12 cellular contexts compared by ENCODE assay signal in genomic region chr1:50930193-50930592, GRCh38. TPM values are rescaled to one million over a fixed set of nuclear protein-coding genes. Genes with fewer than 3 reads are reported as not detected.
DNase-seq lines count a peak whose midpoint lies in the region; ATAC-seq, FAIRE-seq and TF ChIP-seq lines count a peak whose summit lies in the region.
"Had no signal": no experiment of that assay in that cellular context is flagged by ENCODE, and none has a peak within 500 bp of the region (broad histone marks: within the 10 kb centered on the region; RNA-seq: fewer than 3 reads in every experiment).

No MANE protein-coding gene starts in this region.

- POLR2A ChIA-PET in endothelial cell of umbilical vein (lab: Charles Lee) = no interaction called here

- H3K4me1 ChIP-seq in endothelial cell of umbilical vein (ENCODE audit: control insufficient read depth, extremely low read depth, insufficient read depth, low read length) = no peaks in the 10 kb centered on the region
- H3K4me1 ChIP-seq in spleen = peaks cover 0 to 13% (median 0%) of the 10 kb centered on the region in 6 donors
- H3K4me1 ChIP-seq in uterus = no peaks in the 10 kb centered on the region

- ATAC-seq in GM18867 (IDR thresholded peaks at IDR 0.05; ENCODE audit: unreplicated experiment) = peak; percentile 80
- peak; percentile 76 for ATAC-seq in GM21528 (IDR thresholded peaks at IDR 0.05; ENCODE audit: low FRiP score, unreplicated experiment)
- peak; percentile 88 for ATAC-seq in HG03354 (IDR thresholded peaks at IDR 0.05; ENCODE audit: poor library complexity, severe bottlenecking, unreplicated experiment)
- ATAC-seq: effector memory CD8-positive, alpha-beta T cell; heart left ventricle; Panc1 had no signal

- TF ChIP-seq CTCF in endothelial cell of umbilical vein (IDR thresholded peaks at IDR 0.05; ENCODE audit: extremely low read depth in 1 of 2, insufficient read depth in 1 of 2, low read depth in 1 of 2, low read length in 2 of 2) = no peak
- no peak for TF ChIP-seq CTCF in spleen (IDR thresholded peaks at IDR 0.05 in 8 of 11, conservative IDR thresholded peaks at IDR 0.05 in 3 of 11)
- no peak for TF ChIP-seq CTCF in uterus (IDR thresholded peaks at IDR 0.05)

- no peak overlapping the region for H2AFZ ChIP-seq in endothelial cell of umbilical vein (ENCODE audit: low read depth, low read length)

- H4K20me1 ChIP-seq in endothelial cell of umbilical vein (replicated peaks; ENCODE audit: control insufficient read depth, extremely low read depth, insufficient read depth, low read length) = no peaks in the 10 kb centered on the region

- CTCF ChIA-PET in endothelial cell of umbilical vein (lab: Charles Lee) = interaction anchor here (0.6 to 2.5 kb wide), 50 partner anchors 8 to 605 kb away, joined by 3 to 100 read pairs (median 6); partner anchors contain the start of genes CDKN2C and FAF1

- H3K4me3 ChIP-seq in endothelial cell of umbilical vein (replicated peaks in 1 of 3; ENCODE audit: insufficient read depth in 1 of 3, low read depth in 1 of 3, low read length in 3 of 3) = no peak overlapping the region
- H3K4me3 ChIP-seq in spleen = no peak overlapping the region
- no peak overlapping the region for H3K4me3 ChIP-seq in uterus
- H3K4me3 ChIP-seq: heart left ventricle, stomach had no signal

- peak; percentile 12 for FAIRE-seq in endothelial cell of umbilical vein (lab: Jason Lieb, UNC)

- no TSS peak for BruUV-seq in endothelial cell of umbilical vein (replicated peaks; lab: Mats Ljungman, UMichigan)

- no peaks in the 10 kb centered on the region for H3K27me3 ChIP-seq in endothelial cell of umbilical vein (ENCODE audit: control insufficient read depth in 2 of 2, insufficient read depth in 2 of 2, low read length in 2 of 2)
- no peaks in the 10 kb centered on the region for H3K27me3 ChIP-seq in spleen (replicated peaks in 1 of 7)
- H3K27me3 ChIP-seq in uterus = no peaks in the 10 kb centered on the region
- H3K27me3 ChIP-seq: heart left ventricle, stomach had no signal

- H3K79me2 ChIP-seq in endothelial cell of umbilical vein (ENCODE audit: control insufficient read depth, insufficient read depth, low read length) = peaks cover 43% of the 10 kb centered on the region

- H3K27ac ChIP-seq in endothelial cell of umbilical vein (ENCODE audit: insufficient read depth, low read depth, low read length) (no peak overlapping the region), spleen (no peak overlapping the region), uterus (no peak overlapping the region)
- H3K27ac ChIP-seq: heart left ventricle, stomach had no signal

- DNase-seq in endothelial cell of umbilical vein (ENCODE audit: low read depth, low spot score) (peak; percentile 46), spleen (no peak), SHP77 treated with DMSO at 0.1 percent for 48 hours (lab: John Stamatoyannopoulos, UW) (no peak), uterus (no peak)
- DNase-seq: effector memory CD8-positive, alpha-beta T cell; heart left ventricle; IMR-90; stomach had no signal

- no peak overlapping the region for H3K9ac ChIP-seq in endothelial cell of umbilical vein (replicated peaks; ENCODE audit: extremely low read depth, insufficient read depth, low read length)

- dilution Hi-C loops in endothelial cell of umbilical vein (cut with MboI; ENCODE audit: extremely low pct_ligation_motif_present, low sequenced_read_pairs) = no loop called here

- H3K9me3 ChIP-seq in endothelial cell of umbilical vein (replicated peaks; ENCODE audit: control insufficient read depth, insufficient read depth, low read length) (no peaks in the 10 kb centered on the region), spleen (peaks cover 0 to 4% (median 2%) of the 10 kb centered on the region in 8 donors), uterus (no peaks in the 10 kb centered on the region)
- H3K9me3 ChIP-seq: stomach had no signal

- H3K9me1 ChIP-seq in endothelial cell of umbilical vein (replicated peaks; ENCODE audit: control insufficient read depth, extremely low read depth, insufficient read depth, low read length) = no peaks in the 10 kb centered on the region

- no peaks in the 10 kb centered on the region for H3K36me3 ChIP-seq in endothelial cell of umbilical vein (ENCODE audit: control insufficient read depth in 2 of 2, extremely low read depth in 1 of 2, insufficient read depth in 2 of 2, low read length in 2 of 2)
- peaks cover 0 to 9% (median 0%) of the 10 kb centered on the region in 6 donors for H3K36me3 ChIP-seq in spleen
- no peaks in the 10 kb centered on the region for H3K36me3 ChIP-seq in uterus

- TF ChIP-seq POLR2A in endothelial cell of umbilical vein (IDR thresholded peaks at IDR 0.05; ENCODE audit: low read depth, low read length) = no peak
- TF ChIP-seq POLR2A in spleen (IDR thresholded peaks at IDR 0.05) = no peak
- no peak for TF ChIP-seq POLR2A in uterus (IDR thresholded peaks at IDR 0.05)

- intact Hi-C loops in endothelial cell of umbilical vein (cut with micrococcal nuclease) (no loop called here), spleen (cut with DNase I; ENCODE audit: low total_unique reads) (no loop called here), uterus (cut with DNase I; ENCODE audit: low total_unique reads) (no loop called here)

- H3K4me2 ChIP-seq in endothelial cell of umbilical vein (ENCODE audit: insufficient read depth, low read length) = no peak overlapping the region

TF ChIP-seq in endothelial cell of umbilical vein, 7 proteins besides CTCF, POLR2A, EP300 and RAD21:
- TF ChIP-seq MYC (IDR thresholded peaks at IDR 0.05; ENCODE audit: low read depth, low read length) (no peak), POLR2AphosphoS5 (IDR thresholded peaks at IDR 0.05; ENCODE audit: insufficient read depth, low read depth, low read length) (no peak), JUN (IDR thresholded peaks at IDR 0.05; ENCODE audit: borderline replicate concordance, insufficient read depth, insufficient read length, low read depth) (no peak), GATA2 (IDR thresholded peaks at IDR 0.05; ENCODE audit: insufficient read depth, insufficient read length, low read depth, low read length) (no peak), FOS (IDR thresholded peaks at IDR 0.05; ENCODE audit: borderline replicate concordance, insufficient read depth, low read length) (no peak), EZH2 (IDR thresholded peaks at IDR 0.05; ENCODE audit: borderline replicate concordance, low read depth, low read length, severe bottlenecking) (no peak), MAX (IDR thresholded peaks at IDR 0.05; ENCODE audit: insufficient read depth, insufficient read length) (no peak)

RNA-seq across cellular contexts. Expression of gene FAF1, which starts 29.9 kb away (rescaled TPM):
- 55.3 and 57.6 TPM in 2 replicates for total RNA-seq in endothelial cell of umbilical vein
- 5.2 and 9.0 TPM in 2 replicates for polyA plus RNA-seq in endothelial cell of umbilical vein
- 14.8 and 17.8 TPM in 2 replicates for polyA plus RNA-seq in endothelial cell of umbilical vein (2011; cell fraction: cytosol; rRNA removed)
- 15.2 and 17.7 TPM in 2 replicates for polyA plus RNA-seq in endothelial cell of umbilical vein (2011; cell fraction: nucleus; rRNA removed)
- polyA plus RNA-seq in endothelial cell of umbilical vein (2012) = 36.0 and 58.1 TPM in 2 replicates
- polyA minus RNA-seq in endothelial cell of umbilical vein = 22.4 and 27.7 TPM in 2 replicates
- 35.0 TPM for polyA minus RNA-seq in endothelial cell of umbilical vein (2011; cell fraction: cytosol; rRNA and poly(A)+ RNA removed)
- 56.1 and 114 TPM in 2 replicates for polyA minus RNA-seq in endothelial cell of umbilical vein (2011; cell fraction: nucleus; rRNA and poly(A)+ RNA removed)
- total RNA-seq in spleen = 10 to 100 TPM; 36.2 to 58.7 (median 43.9) TPM
- polyA plus RNA-seq in spleen = 10 to 100 TPM; 16.7 to 20.0 (median 19.2) TPM
- 10 to 100 TPM; 34.1 to 77.2 (median 64.1) TPM for total RNA-seq in uterus

RNA-seq across cellular contexts. Expression of gene CDKN2C, which starts 39.9 kb away (rescaled TPM):
- 19.6 and 19.8 TPM in 2 replicates for total RNA-seq in endothelial cell of umbilical vein
- polyA plus RNA-seq in endothelial cell of umbilical vein = 11.5 and 12.8 TPM in 2 replicates
- polyA plus RNA-seq in endothelial cell of umbilical vein (2011; cell fraction: cytosol; rRNA removed) = 15.0 and 15.6 TPM in 2 replicates
- 5.7 and 9.3 TPM in 2 replicates for polyA plus RNA-seq in endothelial cell of umbilical vein (2011; cell fraction: nucleus; rRNA removed)
- polyA plus RNA-seq in endothelial cell of umbilical vein (2012) = 3.6 and 8.5 TPM in 2 replicates
- polyA minus RNA-seq in endothelial cell of umbilical vein = 9.8 and 16.3 TPM in 2 replicates
- polyA minus RNA-seq in endothelial cell of umbilical vein (2011; cell fraction: cytosol; rRNA and poly(A)+ RNA removed) = 46.5 TPM
- polyA minus RNA-seq in endothelial cell of umbilical vein (2011; cell fraction: nucleus; rRNA and poly(A)+ RNA removed) = 3.8 and 5.0 TPM in 2 replicates
- total RNA-seq in spleen = 10 to 100 TPM in 4 of 7 donors, 1 to 10 TPM in 3; 6.9 to 18.2 (median 10.1) TPM
- polyA plus RNA-seq in spleen = 10 to 100 TPM in 2 of 3 donors, 1 to 10 TPM in 1; 7.7 to 17.9 (median 17.6) TPM
- 100 to 1,000 TPM in 1 of 4 donors, 10 to 100 TPM in 3; 13.4 to 103 (median 22.2) TPM for total RNA-seq in uterus
